16 cellular contexts compared by ENCODE assay signal in the genomic region with DNA sequence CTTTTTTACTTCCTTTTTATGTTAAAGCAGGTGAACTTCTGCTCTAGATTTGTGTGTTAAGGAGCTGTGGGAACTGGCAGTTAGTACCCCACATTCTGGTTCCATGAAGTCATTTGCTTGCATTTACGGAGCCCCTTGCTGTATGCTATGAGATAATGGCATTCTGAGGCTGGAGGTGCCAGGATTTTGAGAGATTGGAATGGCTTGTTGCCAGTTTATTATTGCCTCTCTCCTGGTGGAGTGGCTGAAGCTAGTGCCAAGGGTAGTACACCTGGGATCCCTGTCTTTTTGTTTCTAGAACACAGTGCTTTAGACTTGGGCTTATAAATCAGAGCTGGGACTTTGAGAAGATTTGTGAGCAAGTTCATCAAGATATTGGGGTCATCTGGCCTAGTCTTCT.
DNase-seq lines count a peak whose midpoint lies in the region; ATAC-seq and TF ChIP-seq lines count a peak whose summit lies in the region.
"Had no signal": no experiment of that assay in that cellular context is flagged by ENCODE, and none has a peak within 500 bp of the region (broad histone marks: within the 10 kb centered on the region; RNA-seq: fewer than 3 reads in every experiment).

No MANE protein-coding gene starts in this region.

- H3K36me3 ChIP-seq in BLaER1, result 0 out of 2 replicates have a peak, but pooled peaks cover 6% of the 10 kb centered on the region
- H3K36me3 ChIP-seq in endodermal cell (ENCODE audit: control insufficient read depth, insufficient read depth, low read length), result no peaks in the 10 kb centered on the region
- H3K36me3 ChIP-seq in naive thymus-derived CD4-positive, alpha-beta T cell (ENCODE audit: control insufficient read depth in 2 of 3, insufficient read depth in 3 of 3, low read length in 3 of 3), result peaks cover 0 to 5% (median 0%) of the 10 kb centered on the region in 3 experiments

- H3K4me1 ChIP-seq in BLaER1, result peaks cover 32% of the 10 kb centered on the region
- H3K4me1 ChIP-seq in endodermal cell (ENCODE audit: control insufficient read depth, insufficient read depth, low read length), result no peaks in the 10 kb centered on the region
- H3K4me1 ChIP-seq in naive thymus-derived CD4-positive, alpha-beta T cell (ENCODE audit: control insufficient read depth in 2 of 2, insufficient read depth in 2 of 2, low read length in 2 of 2), result peaks cover 3 to 10% of the 10 kb centered on the region in 2 donors

- H3K27me3 ChIP-seq in BLaER1 (no peaks in the 10 kb centered on the region), endodermal cell (ENCODE audit: control insufficient read depth, insufficient read depth, low read length, poor library complexity, severe bottlenecking) (no peaks in the 10 kb centered on the region)
- H3K27me3 ChIP-seq in naive thymus-derived CD4-positive, alpha-beta T cell (ENCODE audit: control insufficient read depth in 2 of 2, insufficient read depth in 2 of 2, low read length in 2 of 2), result no peaks in the 10 kb centered on the region

- H3K27ac ChIP-seq in BLaER1, result no peak overlapping the region
- no peak overlapping the region for H3K27ac ChIP-seq in endodermal cell (ENCODE audit: low read depth, low read length)
- H3K27ac ChIP-seq in naive thymus-derived CD4-positive, alpha-beta T cell (ENCODE audit: low read depth, low read length), result no peak overlapping the region

- H3K4me1 Mint-ChIP-seq in endodermal cell, result no peaks in the 10 kb centered on the region
- peaks cover 29 to 74% (median 64%) of the 10 kb centered on the region in 7 donors for H3K4me1 Mint-ChIP-seq in naive thymus-derived CD4-positive, alpha-beta T cell

- H3K36me3 Mint-ChIP-seq in endodermal cell (ENCODE audit: low read depth), result no peaks in the 10 kb centered on the region
- peaks cover 0 to 18% (median 5%) of the 10 kb centered on the region in 5 donors for H3K36me3 Mint-ChIP-seq in naive thymus-derived CD4-positive, alpha-beta T cell

- H3K27me3 Mint-ChIP-seq in endodermal cell (ENCODE audit: insufficient read depth), result no peaks in the 10 kb centered on the region
- H3K27me3 Mint-ChIP-seq in naive thymus-derived CD4-positive, alpha-beta T cell, result no peaks in the 10 kb centered on the region
- H3K27me3 Mint-ChIP-seq: activated CD4-positive, alpha-beta T cell treated with anti-CD3 and anti-CD28 coated beads, Interleukin-2, amount 10 ng/mL, durations not matched to agents 7 days and 5 days; activated naive CD8-positive, alpha-beta T cell treated with anti-CD3 and anti-CD28 coated beads, Interleukin-2, amount 50 U/mL, for 24 hours had no signal

- no peak for ATAC-seq in naive thymus-derived CD4-positive, alpha-beta T cell
- ATAC-seq in HG03175 (IDR thresholded peaks at IDR 0.05; ENCODE audit: unreplicated experiment), result no peak
- no peak for ATAC-seq in GM19023 (IDR thresholded peaks at IDR 0.05; ENCODE audit: unreplicated experiment)
- no peak for ATAC-seq in HG03520 (IDR thresholded peaks at IDR 0.05; ENCODE audit: unreplicated experiment)
- ATAC-seq: activated naive CD8-positive, alpha-beta T cell treated with anti-CD3 and anti-CD28 coated beads, Interleukin-2, amount 50 U/mL, for 24 hours; activated T-cell treated with anti-CD3 and anti-CD28 coated beads, Interleukin-2, amount 50 U/mL, for 4 hours; PC-3 had no signal

- CTCF ChIA-PET in naive thymus-derived CD4-positive, alpha-beta T cell (lab: Charles Lee), result interaction anchor here (0.9 to 1.7 kb wide), 3 partner anchors 9 to 75 kb away, joined by 3 to 7 read pairs (median 5); a partner anchor contains a TSS

- no peak for TF ChIP-seq CTCF in endodermal cell (conservative IDR thresholded peaks at IDR 0.05)

- peak overlapping the region; percentile 13; the same call in 1 of the 2 replicates for H3K4me2 ChIP-seq in BLaER1

- peak; percentile 35 for DNase-seq in Daoy (ENCODE audit: low read depth)
- DNase-seq in endodermal cell, result no peak
- DNase-seq in naive thymus-derived CD4-positive, alpha-beta T cell, result no peak
- no peak for DNase-seq in amniotic stem cell (lab: John Stamatoyannopoulos, UW)
- DNase-seq: activated CD4-positive, alpha-beta T cell treated with anti-CD3 and anti-CD28 coated beads, Interleukin-2, amount 10 ng/mL, durations not matched to agents 7 days and 5 days; activated naive CD8-positive, alpha-beta T cell treated with anti-CD3 and anti-CD28 coated beads, Interleukin-2, amount 50 U/mL, for 24 hours; activated T-cell treated with anti-CD3 and anti-CD28 coated beads, Interleukin-2, amount 50 U/mL, for 4 hours; H7; NCI-H1694 treated with DMSO at 0.1 percent for 48 hours; NCI-H526 treated with DMSO at 0.1 percent for 48 hours; PC-3; stimulated activated CD4-positive, alpha-beta T cell treated with anti-CD3 and anti-CD28 coated beads, Interleukin-4, amount 100 ng/mL, for 1 hour had no signal

- intact Hi-C loops in naive thymus-derived CD4-positive, alpha-beta T cell (cut with micrococcal nuclease), result no loop called here

- no peaks in the 10 kb centered on the region for H3K9me3 Mint-ChIP-seq in endodermal cell
- peaks cover 0 to 2% (median 0%) of the 10 kb centered on the region in 11 donors for H3K9me3 Mint-ChIP-seq in naive thymus-derived CD4-positive, alpha-beta T cell
- H3K9me3 Mint-ChIP-seq: activated CD4-positive, alpha-beta T cell treated with anti-CD3 and anti-CD28 coated beads, Interleukin-2, amount 10 ng/mL, durations not matched to agents 7 days and 5 days; activated naive CD8-positive, alpha-beta T cell treated with anti-CD3 and anti-CD28 coated beads, Interleukin-2, amount 50 U/mL, for 24 hours; activated T-cell treated with anti-CD3 and anti-CD28 coated beads, Interleukin-2, amount 50 U/mL, for 4 hours had no signal

- H3K9me3 ChIP-seq in BLaER1 (no peaks in the 10 kb centered on the region), endodermal cell (ENCODE audit: control insufficient read depth, low read length) (no peaks in the 10 kb centered on the region)
- H3K9me3 ChIP-seq in naive thymus-derived CD4-positive, alpha-beta T cell (ENCODE audit: control insufficient read depth in 2 of 3, low read length in 3 of 3), result no peaks in the 10 kb centered on the region

- H3K27ac Mint-ChIP-seq in endodermal cell, result peak overlapping the region; percentile 24
- peak overlapping the region in 6 of 9 donors; percentile 3 to 64 (median 10) for H3K27ac Mint-ChIP-seq in naive thymus-derived CD4-positive, alpha-beta T cell
- H3K27ac Mint-ChIP-seq: activated naive CD8-positive, alpha-beta T cell treated with anti-CD3 and anti-CD28 coated beads, Interleukin-2, amount 50 U/mL, for 24 hours had no signal

- 91 to 100% methylated on average over 1 of the region's 1 CpG for WGBS in endodermal cell (ENCODE audit: insufficient coverage in 1 of 2, insufficient read length in 1 of 2), 2 experiments

- no peak overlapping the region for H3K4me3 Mint-ChIP-seq in endodermal cell
- H3K4me3 Mint-ChIP-seq in naive thymus-derived CD4-positive, alpha-beta T cell, result no peak overlapping the region
- H3K4me3 Mint-ChIP-seq: activated CD4-positive, alpha-beta T cell treated with anti-CD3 and anti-CD28 coated beads, Interleukin-2, amount 10 ng/mL, durations not matched to agents 7 days and 5 days; activated naive CD8-positive, alpha-beta T cell treated with anti-CD3 and anti-CD28 coated beads, Interleukin-2, amount 50 U/mL, for 24 hours; activated T-cell treated with anti-CD3 and anti-CD28 coated beads, Interleukin-2, amount 50 U/mL, for 4 hours had no signal

- no peak overlapping the region for H3K9ac ChIP-seq in BLaER1
- no peak overlapping the region for H3K9ac ChIP-seq in endodermal cell (ENCODE audit: extremely low read depth, low read length, poor library complexity, severe bottlenecking)

- no peaks in the 10 kb centered on the region for H4K20me1 ChIP-seq in BLaER1

- H3K4me3 ChIP-seq in BLaER1, result no peak overlapping the region
- no peak overlapping the region for H3K4me3 ChIP-seq in endodermal cell (ENCODE audit: low read length)
- H3K4me3 ChIP-seq in naive thymus-derived CD4-positive, alpha-beta T cell (ENCODE audit: low read length), result no peak overlapping the region

- POLR2A ChIA-PET in naive thymus-derived CD4-positive, alpha-beta T cell (lab: Charles Lee), result no interaction called here
